In genomic region chr14:56172571-56172971, GRCh38 we compare ENCODE assay signal across 10 cellular contexts. TPM values are rescaled to one million over a fixed set of nuclear protein-coding genes. Genes with fewer than 3 reads are reported as not detected.
A peak's percentile ranks its signal among the peaks of the same experiment; 100 is the strongest.
DNase-seq lines count a peak whose midpoint lies in the region; ATAC-seq and TF ChIP-seq lines count a peak whose summit lies in the region.
"Had no signal": no experiment of that assay in that cellular context is flagged by ENCODE, and none has a peak within 500 bp of the region (broad histone marks: within the 10 kb centered on the region; RNA-seq: fewer than 3 reads in every experiment).

No MANE protein-coding gene starts in this region.

- no peak for TF ChIP-seq POLR2A in vagina (IDR thresholded peaks at IDR 0.05)

- no peak overlapping the region for H3K4me3 Mint-ChIP-seq in activated naive CD4-positive, alpha-beta T cell treated with anti-CD3 and anti-CD28 coated beads, Interleukin-2, amount 10 ng/mL, durations not matched to agents 7 days and 5 days
- H3K4me3 Mint-ChIP-seq in activated CD8-positive, alpha-beta T cell treated with anti-CD3 and anti-CD28 coated beads, Interleukin-2, amount 10 ng/mL, durations not matched to agents 7 days and 5 days, result peak overlapping the region; percentile 20
- peak overlapping the region; percentile 2 for H3K4me3 Mint-ChIP-seq in glutamatergic neuron (ENCODE audit: unreplicated experiment)

- peak overlapping the region; percentile 84 for H3K27ac Mint-ChIP-seq in activated naive CD4-positive, alpha-beta T cell treated with anti-CD3 and anti-CD28 coated beads, Interleukin-2, amount 10 ng/mL, durations not matched to agents 7 days and 5 days
- peak overlapping the region; percentile 80 for H3K27ac Mint-ChIP-seq in activated CD8-positive, alpha-beta T cell treated with anti-CD3 and anti-CD28 coated beads, Interleukin-2, amount 10 ng/mL, durations not matched to agents 7 days and 5 days
- peak overlapping the region; percentile 77 for H3K27ac Mint-ChIP-seq in glutamatergic neuron (ENCODE audit: unreplicated experiment)

- peak; percentile 42 for ATAC-seq in activated CD8-positive, alpha-beta T cell treated with anti-CD3 and anti-CD28 coated beads, Interleukin-2, amount 10 ng/mL, durations not matched to agents 7 days and 5 days
- no peak for ATAC-seq in GM21390 (IDR thresholded peaks at IDR 0.05; ENCODE audit: unreplicated experiment)

- no peak overlapping the region for H3K4me3 ChIP-seq in vagina

- no peak for DNase-seq in activated naive CD4-positive, alpha-beta T cell treated with anti-CD3 and anti-CD28 coated beads, Interleukin-2, amount 10 ng/mL, durations not matched to agents 7 days and 5 days
- no peak for DNase-seq in activated naive CD4-positive, alpha-beta T cell treated with anti-CD3 and anti-CD28 coated beads, Interleukin-2, amount 50 U/mL, for 16 hours
- no peak for DNase-seq in activated CD8-positive, alpha-beta T cell treated with anti-CD3 and anti-CD28 coated beads, Interleukin-2, amount 10 ng/mL, durations not matched to agents 7 days and 5 days
- DNase-seq in glutamatergic neuron, result no peak
- no peak for DNase-seq in vagina (ENCODE audit: extremely low spot score in 2 of 2)
- DNase-seq in GM10248 (ENCODE audit: extremely low spot score), result no peak
- DNase-seq in NCI-H345 treated with DMSO at 0.1 percent for 48 hours (lab: John Stamatoyannopoulos, UW; ENCODE audit: unreplicated experiment), result no peak
- DNase-seq: effector memory CD8-positive, alpha-beta T cell had no signal

- no peaks in the 10 kb centered on the region for H3K9me3 ChIP-seq in vagina

- H3K4me1 ChIP-seq in vagina, result peaks cover 29% of the 10 kb centered on the region

- H3K9me3 Mint-ChIP-seq in activated naive CD4-positive, alpha-beta T cell treated with anti-CD3 and anti-CD28 coated beads, Interleukin-2, amount 10 ng/mL, durations not matched to agents 7 days and 5 days, result peaks cover 5% of the 10 kb centered on the region
- no peaks in the 10 kb centered on the region for H3K9me3 Mint-ChIP-seq in activated CD8-positive, alpha-beta T cell treated with anti-CD3 and anti-CD28 coated beads, Interleukin-2, amount 10 ng/mL, durations not matched to agents 7 days and 5 days (ENCODE audit: insufficient read depth)
- H3K9me3 Mint-ChIP-seq in glutamatergic neuron (ENCODE audit: unreplicated experiment), result peaks cover 26% of the 10 kb centered on the region

- no peaks in the 10 kb centered on the region for H3K36me3 ChIP-seq in vagina

- no peaks in the 10 kb centered on the region for H3K27me3 Mint-ChIP-seq in activated naive CD4-positive, alpha-beta T cell treated with anti-CD3 and anti-CD28 coated beads, Interleukin-2, amount 10 ng/mL, durations not matched to agents 7 days and 5 days
- H3K27me3 Mint-ChIP-seq in activated CD8-positive, alpha-beta T cell treated with anti-CD3 and anti-CD28 coated beads, Interleukin-2, amount 10 ng/mL, durations not matched to agents 7 days and 5 days (ENCODE audit: low read depth), result no peaks in the 10 kb centered on the region
- H3K27me3 Mint-ChIP-seq in glutamatergic neuron (ENCODE audit: unreplicated experiment), result peaks cover 15% of the 10 kb centered on the region
- H3K27me3 Mint-ChIP-seq: effector memory CD8-positive, alpha-beta T cell; natural killer cell treated with Interleukin-12 subunit alpha and Interleukin-12 subunit beta and Interleukin-15 and Interleukin-18, amount 100 ng/mL, for 72 hours had no signal

- H3K27me3 ChIP-seq in vagina, result no peaks in the 10 kb centered on the region

- CTCF ChIA-PET in activated naive CD4-positive, alpha-beta T cell treated with anti-CD3 and anti-CD28 coated beads, Interleukin-2, amount 10 ng/mL, durations not matched to agents 7 days and 5 days (lab: Charles Lee), result no interaction called here
- CTCF ChIA-PET in activated CD8-positive, alpha-beta T cell treated with anti-CD3 and anti-CD28 coated beads, Interleukin-2, amount 10 ng/mL, durations not matched to agents 7 days and 5 days (lab: Charles Lee), result no interaction called here
- CTCF ChIA-PET in GM10248 (lab: Yijun Ruan, JAX), result no interaction called here

- intact Hi-C loops in vagina (cut with DNase I), result no loop called here

- peak overlapping the region; percentile 34 for H3K27ac ChIP-seq in vagina

- POLR2A ChIA-PET in activated CD8-positive, alpha-beta T cell treated with anti-CD3 and anti-CD28 coated beads, Interleukin-2, amount 10 ng/mL, durations not matched to agents 7 days and 5 days (lab: Charles Lee), result interaction anchor here (0.6 to 1.6 kb wide), 3 partner anchors 20 to 54 kb away, joined by 3 to 7 read pairs (median 5); partner anchors contain the start of gene PELI2
- POLR2A ChIA-PET in GM10248 (lab: Yijun Ruan, JAX), result no interaction called here

- TF ChIP-seq CTCF in glutamatergic neuron (IDR thresholded peaks at IDR 0.05; ENCODE audit: partially characterized antibody, unreplicated experiment) (no peak), vagina (IDR thresholded peaks at IDR 0.05) (no peak), GM10248 (IDR thresholded peaks at IDR 0.05; ENCODE audit: control extremely low read depth, extremely low read depth, low read depth, missing control alignments) (no peak)

- peaks cover 5% of the 10 kb centered on the region for H3K36me3 Mint-ChIP-seq in activated naive CD4-positive, alpha-beta T cell treated with anti-CD3 and anti-CD28 coated beads, Interleukin-2, amount 10 ng/mL, durations not matched to agents 7 days and 5 days
- H3K36me3 Mint-ChIP-seq in activated CD8-positive, alpha-beta T cell treated with anti-CD3 and anti-CD28 coated beads, Interleukin-2, amount 10 ng/mL, durations not matched to agents 7 days and 5 days (ENCODE audit: low read depth), result peaks cover 11% of the 10 kb centered on the region
- H3K36me3 Mint-ChIP-seq in glutamatergic neuron (ENCODE audit: unreplicated experiment), result peaks cover 2% of the 10 kb centered on the region

- H3K4me1 Mint-ChIP-seq in activated naive CD4-positive, alpha-beta T cell treated with anti-CD3 and anti-CD28 coated beads, Interleukin-2, amount 10 ng/mL, durations not matched to agents 7 days and 5 days, result peaks cover 34% of the 10 kb centered on the region
- peaks cover 36% of the 10 kb centered on the region for H3K4me1 Mint-ChIP-seq in activated CD8-positive, alpha-beta T cell treated with anti-CD3 and anti-CD28 coated beads, Interleukin-2, amount 10 ng/mL, durations not matched to agents 7 days and 5 days (ENCODE audit: low read depth)
- peaks cover 54% of the 10 kb centered on the region for H3K4me1 Mint-ChIP-seq in glutamatergic neuron (ENCODE audit: low read depth, unreplicated experiment)

RNA-seq across cellular contexts. Expression of gene PELI2, which starts 54.4 kb away (rescaled TPM):
- under 1 TPM; 0.57 to 0.68 TPM for total RNA-seq in activated CD8-positive, alpha-beta T cell treated with anti-CD3 and anti-CD28 coated beads, Interleukin-2, amount 10 ng/mL, durations not matched to agents 7 days and 5 days
- total RNA-seq in glutamatergic neuron (ENCODE audit: unreplicated experiment) (158 TPM), vagina (9.6 TPM)

Comparison
In these comparisons a context has a peak if more than half of its experiments do, and no peak if none do; other contexts are left out.
1. RNA of gene PELI2, which starts 54.4 kb away (total RNA-seq): 158 TPM in glutamatergic neuron (single experiment); 9.6 TPM in vagina (single experiment) and 0.57 to 0.68 TPM in activated CD8-positive, alpha-beta T cell treated with anti-CD3 and anti-CD28 coated beads, Interleukin-2, amount 10 ng/mL, durations not matched to agents 7 days and 5 days; every median in the first group is over 10 times any median in the second.
2. Peak in every context shown above with its lines, with median percentiles within 50 percentile points of each other: H3K27ac Mint-ChIP-seq.